In genomic region chr16:48231675-48232214, GRCh38 we compare ENCODE assay signal across 8 cellular contexts. TPM values are rescaled to one million over a fixed set of nuclear protein-coding genes. Genes with fewer than 3 reads are reported as not detected.
DNase-seq lines count a peak whose midpoint lies in the region; ATAC-seq and TF ChIP-seq lines count a peak whose summit lies in the region.

No MANE protein-coding gene starts in this region.

- intact Hi-C loops in Right ventricle myocardium superior (cut with DNase I), result loop anchor here (10.0 kb wide), 1 partner anchor 403 kb away; no protein-coding TSS in a partner anchor

- no peak for TF ChIP-seq POLR2A in suprapubic skin (IDR thresholded peaks at IDR 0.05)

- no peak overlapping the region for H3K27ac Mint-ChIP-seq in nephron progenitor cell

- no peaks in the 10 kb centered on the region for H3K4me1 Mint-ChIP-seq in nephron progenitor cell

- TF ChIP-seq CTCF in right atrium auricular region (IDR thresholded peaks at IDR 0.05) (peak in 1 of 2 donors; percentile 42), choroid plexus epithelial cell (conservative IDR thresholded peaks at IDR 0.05; ENCODE audit: low read depth, low read length) (peak; percentile 88), nephron progenitor cell (IDR thresholded peaks at IDR 0.05) (peak; percentile 46), suprapubic skin (IDR thresholded peaks at IDR 0.05) (peak in 1 of 2 donors; percentile 26)

- H3K36me3 Mint-ChIP-seq in nephron progenitor cell (ENCODE audit: low read depth), result no peaks in the 10 kb centered on the region

- in situ Hi-C loops in SK-MEL-5 (cut with HindIII; ENCODE audit: low pct_unique_long_range_greater_than_20kb, low sequenced_read_pairs), result no loop called here

- TF ChIP-seq EP300 in suprapubic skin (IDR thresholded peaks at IDR 0.05), result no peak

- H3K27ac ChIP-seq in right atrium auricular region (no peak overlapping the region), suprapubic skin (no peak overlapping the region)

- H3K36me3 ChIP-seq in right atrium auricular region (no peaks in the 10 kb centered on the region), suprapubic skin (no peaks in the 10 kb centered on the region)

- H3K9me3 ChIP-seq in right atrium auricular region (no peaks in the 10 kb centered on the region), suprapubic skin (no peaks in the 10 kb centered on the region)

- H3K9me3 Mint-ChIP-seq in nephron progenitor cell, result no peaks in the 10 kb centered on the region

- H3K4me3 Mint-ChIP-seq in nephron progenitor cell, result no peak overlapping the region

- no peak overlapping the region for H3K4me3 ChIP-seq in right atrium auricular region
- H3K4me3 ChIP-seq in choroid plexus epithelial cell (ENCODE audit: low read depth, low read length), result no peak overlapping the region
- no peak overlapping the region for H3K4me3 ChIP-seq in suprapubic skin

- ATAC-seq in Right ventricle myocardium superior (ENCODE audit: poor library complexity) (peak; percentile 41), HG02981 (IDR thresholded peaks at IDR 0.05; ENCODE audit: unreplicated experiment) (peak; percentile 67)

- H3K27me3 ChIP-seq in right atrium auricular region (no peaks in the 10 kb centered on the region), suprapubic skin (no peaks in the 10 kb centered on the region)

- 64% methylated on average over 9 of the region's 9 CpGs for WGBS in suprapubic skin

- H3K27me3 Mint-ChIP-seq in nephron progenitor cell (ENCODE audit: low read depth, poor library complexity), result peaks cover 5% of the 10 kb centered on the region

- DNase-seq in Right ventricle myocardium superior (no peak), right atrium auricular region (ENCODE audit: low spot score) (no peak), SK-MEL-5 (ENCODE audit: low read depth, low spot score) (peak; percentile 65), choroid plexus epithelial cell (ENCODE audit: low read depth) (peak; percentile 76), nephron progenitor cell (peak; percentile 28), suprapubic skin (ENCODE audit: low spot score in 2 of 2) (no peak), DMS153 treated with DMSO at 0.1 percent for 48 hours (lab: John Stamatoyannopoulos, UW; ENCODE audit: unreplicated experiment) (no peak)

- no peaks in the 10 kb centered on the region for H3K4me1 ChIP-seq in right atrium auricular region
- no peaks in the 10 kb centered on the region for H3K4me1 ChIP-seq in suprapubic skin

RNA-seq across cellular contexts. Expression of gene LONP2, which starts 12.4 kb away (rescaled TPM):
- total RNA-seq in Right ventricle myocardium superior, result 58.6 TPM
- 10 to 100 TPM; 37.2 to 48.9 TPM for total RNA-seq in right atrium auricular region
- total RNA-seq in SK-MEL-5 (2014; rRNA removed; shearing (Covaris generic)), result 130 and 133 TPM in 2 replicates
- 56.7 and 66.2 TPM in 2 replicates for polyA plus RNA-seq in SK-MEL-5 (2015; cell fraction: cytosol; rRNA removed)
- polyA plus RNA-seq in SK-MEL-5 (2015; cell fraction: nucleus; rRNA removed), result 255 and 272 TPM in 2 replicates
- total RNA-seq in suprapubic skin, result 10 to 100 TPM; 39.6 to 97.9 (median 52.8) TPM

RNA-seq across cellular contexts. Expression of gene ABCC11, which starts 15.6 kb away (rescaled TPM):
- total RNA-seq in Right ventricle myocardium superior (not detected), right atrium auricular region (not detected), suprapubic skin (1 to 10 TPM in 1 of 4 donors, under 1 TPM in 3; 0.13 to 1.4 (median 0.36) TPM)
- 0.13 and 1.5 TPM in 2 replicates for total RNA-seq in SK-MEL-5 (2014; rRNA removed; shearing (Covaris generic))
- 0.56 and 1.2 TPM in 2 replicates for polyA plus RNA-seq in SK-MEL-5 (2015; cell fraction: cytosol; rRNA removed)
- 0.50 and 4.4 TPM in 2 replicates for polyA plus RNA-seq in SK-MEL-5 (2015; cell fraction: nucleus; rRNA removed)

Comparison
In these comparisons a context has a peak if more than half of its experiments do, and no peak if none do; other contexts are left out.
1. DNase-seq: peak in SK-MEL-5 (single experiment), choroid plexus epithelial cell (single experiment) and nephron progenitor cell (single experiment); none in Right ventricle myocardium superior (single experiment), right atrium auricular region (single experiment), suprapubic skin (0 of 2) and DMS153 treated with DMSO at 0.1 percent for 48 hours (single experiment).